ENCODE assay signal across 1 cellular context in the genomic region with DNA sequence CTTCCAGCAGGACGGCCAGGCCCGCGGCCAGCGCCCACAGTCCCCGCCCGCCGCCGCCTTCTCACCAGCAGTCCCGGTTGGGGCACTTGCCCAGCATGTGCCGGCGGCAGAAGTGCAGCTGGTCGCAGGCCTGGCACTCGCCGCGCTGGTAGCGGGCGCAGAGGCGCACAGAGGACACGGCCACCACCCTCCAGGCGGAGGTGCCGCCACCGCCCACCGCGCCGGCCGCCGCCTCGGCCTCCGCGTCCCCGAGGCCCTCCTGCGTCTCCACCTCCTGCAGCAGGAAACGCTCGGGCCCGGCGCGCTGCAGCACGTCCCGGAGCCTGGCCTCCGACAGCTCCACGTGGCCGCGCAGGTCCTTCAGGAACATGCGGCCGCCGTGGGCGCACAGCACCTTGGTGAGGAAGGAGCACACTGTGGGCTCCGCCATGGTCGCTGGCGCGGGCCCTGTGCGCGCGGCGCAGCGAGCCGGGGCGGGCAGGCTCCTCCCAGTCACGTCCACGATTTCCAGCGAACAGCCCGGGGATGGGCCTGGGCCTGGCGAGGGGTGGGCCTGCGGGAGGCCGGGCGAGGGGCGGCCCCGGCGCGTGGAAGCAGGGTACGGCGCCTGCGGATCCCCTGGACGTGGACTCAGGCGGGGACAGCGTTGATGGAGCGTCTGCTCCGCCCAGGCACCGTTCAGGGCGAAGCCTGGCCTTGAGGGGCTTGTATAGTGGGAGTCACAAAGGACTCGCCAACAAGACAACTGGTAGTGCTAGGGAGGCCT.
TF ChIP-seq lines count a peak whose summit lies in the region.

Gene ZC3HAV1L (minus strand): TSS at position 455 of the 766 bp plus-strand sequence. CDS start 25 bp downstream, at position 430.

TF ChIP-seq in WTC11, 78 proteins besides CTCF, POLR2A, EP300 and RAD21 (continued from another document and continues in another):
- TF ChIP-seq NR3C1 (CRISPR knock-in tag; conservative IDR thresholded peaks at IDR 0.05; ENCODE audit: low read depth) (no peak), ATF3 (CRISPR knock-in tag; conservative IDR thresholded peaks at IDR 0.05) (no peak), ARID4B (CRISPR knock-in tag; IDR thresholded peaks at IDR 0.05; ENCODE audit: borderline replicate concordance) (peak; percentile 85; the same call in 1 of the 2 replicates), ZNF671 (CRISPR knock-in tag; IDR thresholded peaks at IDR 0.05) (no peak), FOXP1 (CRISPR knock-in tag; IDR thresholded peaks at IDR 0.05; ENCODE audit: borderline replicate concordance) (peak; percentile 96), ZBTB21 (CRISPR knock-in tag; IDR thresholded peaks at IDR 0.05; ENCODE audit: borderline replicate concordance) (no peak), GRHL2 (CRISPR knock-in tag; IDR thresholded peaks at IDR 0.05; ENCODE audit: insufficient replicate concordance, severe bottlenecking) (no peak), ESRRA (CRISPR knock-in tag; IDR thresholded peaks at IDR 0.05; ENCODE audit: borderline replicate concordance) (peak; percentile 37; the same call in 1 of the 2 replicates), E2F5 (CRISPR knock-in tag; IDR thresholded peaks at IDR 0.05) (peak; percentile 86; the same call in 1 of the 2 replicates), ETV6 (CRISPR knock-in tag; IDR thresholded peaks at IDR 0.05) (peak; percentile 75), CREM (CRISPR knock-in tag; IDR thresholded peaks at IDR 0.05) (peak; percentile 82), NR2C2 (CRISPR knock-in tag; IDR thresholded peaks at IDR 0.05) (peak; percentile 62; the same call in 1 of the 2 replicates), ATF1 (CRISPR knock-in tag; IDR thresholded peaks at IDR 0.05) (0 out of 2 replicates have a peak, but pooled peaks have one; percentile 83), MYBL2 (CRISPR knock-in tag; IDR thresholded peaks at IDR 0.05) (peak; percentile 77), E2F4 (CRISPR knock-in tag; IDR thresholded peaks at IDR 0.05; ENCODE audit: borderline replicate concordance, low read depth) (peak; percentile 81; the same call in 1 of the 2 replicates), STAT6 (CRISPR knock-in tag; conservative IDR thresholded peaks at IDR 0.05; ENCODE audit: low read depth) (no peak), IRF2 (CRISPR knock-in tag; IDR thresholded peaks at IDR 0.05; ENCODE audit: borderline replicate concordance, low read depth) (no peak), EMX1 (CRISPR knock-in tag; IDR thresholded peaks at IDR 0.05) (no peak), ZNF396 (CRISPR knock-in tag; IDR thresholded peaks at IDR 0.05; ENCODE audit: borderline replicate concordance) (no peak), TP53 (CRISPR knock-in tag; IDR thresholded peaks at IDR 0.05) (no peak), MAX (CRISPR knock-in tag; IDR thresholded peaks at IDR 0.05) (peak; percentile 91), ZNF219 (CRISPR knock-in tag; IDR thresholded peaks at IDR 0.05; ENCODE audit: borderline replicate concordance) (0 out of 2 replicates have a peak, but pooled peaks have one; percentile 46), GABPB1 (CRISPR knock-in tag; IDR thresholded peaks at IDR 0.05) (no peak), RORB (CRISPR knock-in tag; IDR thresholded peaks at IDR 0.05) (no peak), SP1 (CRISPR knock-in tag; conservative IDR thresholded peaks at IDR 0.05) (peak; percentile 39; the same call in 1 of the 2 replicates), SMAD4 (CRISPR knock-in tag; IDR thresholded peaks at IDR 0.05) (no peak), JUN (CRISPR knock-in tag; IDR thresholded peaks at IDR 0.05) (0 out of 2 replicates have a peak, but pooled peaks have one; percentile 21), NFATC4 (CRISPR knock-in tag; IDR thresholded peaks at IDR 0.05) (no peak), USF2 (CRISPR knock-in tag; IDR thresholded peaks at IDR 0.05) (no peak), ATF2 (CRISPR knock-in tag; IDR thresholded peaks at IDR 0.05; ENCODE audit: borderline replicate concordance, low read depth) (peak; percentile 48; the same call in 1 of the 2 replicates), ZNF317 (CRISPR knock-in tag; IDR thresholded peaks at IDR 0.05; ENCODE audit: borderline replicate concordance, low read depth) (0 out of 2 replicates have a peak, but pooled peaks have one; percentile 30)
- TF ChIP-seq, protein P1, sequence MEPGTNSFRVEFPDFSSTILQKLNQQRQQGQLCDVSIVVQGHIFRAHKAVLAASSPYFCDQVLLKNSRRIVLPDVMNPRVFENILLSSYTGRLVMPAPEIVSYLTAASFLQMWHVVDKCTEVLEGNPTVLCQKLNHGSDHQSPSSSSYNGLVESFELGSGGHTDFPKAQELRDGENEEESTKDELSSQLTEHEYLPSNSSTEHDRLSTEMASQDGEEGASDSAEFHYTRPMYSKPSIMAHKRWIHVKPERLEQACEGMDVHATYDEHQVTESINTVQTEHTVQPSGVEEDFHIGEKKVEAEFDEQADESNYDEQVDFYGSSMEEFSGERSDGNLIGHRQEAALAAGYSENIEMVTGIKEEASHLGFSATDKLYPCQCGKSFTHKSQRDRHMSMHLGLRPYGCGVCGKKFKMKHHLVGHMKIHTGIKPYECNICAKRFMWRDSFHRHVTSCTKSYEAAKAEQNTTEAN (CRISPR knock-in tag; IDR thresholded peaks at IDR 0.05), result peak; percentile 88
- TF ChIP-seq, protein P2, sequence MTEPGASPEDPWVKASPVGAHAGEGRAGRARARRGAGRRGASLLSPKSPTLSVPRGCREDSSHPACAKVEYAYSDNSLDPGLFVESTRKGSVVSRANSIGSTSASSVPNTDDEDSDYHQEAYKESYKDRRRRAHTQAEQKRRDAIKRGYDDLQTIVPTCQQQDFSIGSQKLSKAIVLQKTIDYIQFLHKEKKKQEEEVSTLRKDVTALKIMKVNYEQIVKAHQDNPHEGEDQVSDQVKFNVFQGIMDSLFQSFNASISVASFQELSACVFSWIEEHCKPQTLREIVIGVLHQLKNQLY (CRISPR knock-in tag; IDR thresholded peaks at IDR 0.05), result peak; percentile 92
- TF ChIP-seq, protein P3, sequence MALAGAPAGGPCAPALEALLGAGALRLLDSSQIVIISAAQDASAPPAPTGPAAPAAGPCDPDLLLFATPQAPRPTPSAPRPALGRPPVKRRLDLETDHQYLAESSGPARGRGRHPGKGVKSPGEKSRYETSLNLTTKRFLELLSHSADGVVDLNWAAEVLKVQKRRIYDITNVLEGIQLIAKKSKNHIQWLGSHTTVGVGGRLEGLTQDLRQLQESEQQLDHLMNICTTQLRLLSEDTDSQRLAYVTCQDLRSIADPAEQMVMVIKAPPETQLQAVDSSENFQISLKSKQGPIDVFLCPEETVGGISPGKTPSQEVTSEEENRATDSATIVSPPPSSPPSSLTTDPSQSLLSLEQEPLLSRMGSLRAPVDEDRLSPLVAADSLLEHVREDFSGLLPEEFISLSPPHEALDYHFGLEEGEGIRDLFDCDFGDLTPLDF (CRISPR knock-in tag; IDR thresholded peaks at IDR 0.05), result peak; percentile 85; the same call in 1 of the 2 replicates
- TF ChIP-seq, protein P4, sequence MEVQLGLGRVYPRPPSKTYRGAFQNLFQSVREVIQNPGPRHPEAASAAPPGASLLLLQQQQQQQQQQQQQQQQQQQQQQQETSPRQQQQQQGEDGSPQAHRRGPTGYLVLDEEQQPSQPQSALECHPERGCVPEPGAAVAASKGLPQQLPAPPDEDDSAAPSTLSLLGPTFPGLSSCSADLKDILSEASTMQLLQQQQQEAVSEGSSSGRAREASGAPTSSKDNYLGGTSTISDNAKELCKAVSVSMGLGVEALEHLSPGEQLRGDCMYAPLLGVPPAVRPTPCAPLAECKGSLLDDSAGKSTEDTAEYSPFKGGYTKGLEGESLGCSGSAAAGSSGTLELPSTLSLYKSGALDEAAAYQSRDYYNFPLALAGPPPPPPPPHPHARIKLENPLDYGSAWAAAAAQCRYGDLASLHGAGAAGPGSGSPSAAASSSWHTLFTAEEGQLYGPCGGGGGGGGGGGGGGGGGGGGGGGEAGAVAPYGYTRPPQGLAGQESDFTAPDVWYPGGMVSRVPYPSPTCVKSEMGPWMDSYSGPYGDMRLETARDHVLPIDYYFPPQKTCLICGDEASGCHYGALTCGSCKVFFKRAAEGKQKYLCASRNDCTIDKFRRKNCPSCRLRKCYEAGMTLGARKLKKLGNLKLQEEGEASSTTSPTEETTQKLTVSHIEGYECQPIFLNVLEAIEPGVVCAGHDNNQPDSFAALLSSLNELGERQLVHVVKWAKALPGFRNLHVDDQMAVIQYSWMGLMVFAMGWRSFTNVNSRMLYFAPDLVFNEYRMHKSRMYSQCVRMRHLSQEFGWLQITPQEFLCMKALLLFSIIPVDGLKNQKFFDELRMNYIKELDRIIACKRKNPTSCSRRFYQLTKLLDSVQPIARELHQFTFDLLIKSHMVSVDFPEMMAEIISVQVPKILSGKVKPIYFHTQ (CRISPR knock-in tag; IDR thresholded peaks at IDR 0.05), result no peak
